Comparison of ENCODE assay signal across 28 cellular contexts in genomic region chr13:64938660-64939059, GRCh38.
"Had no signal": no experiment of that assay in that cellular context is flagged by ENCODE, and none has a peak within 500 bp of the region (broad histone marks: within the 10 kb centered on the region; RNA-seq: fewer than 3 reads in every experiment).

No MANE protein-coding gene starts in this region.

- H3K27me3 ChIP-seq: neural progenitor cell, ovary, right lobe of liver, sigmoid colon, stomach, thyroid gland, tibial nerve, upper lobe of left lung, vagina had no signal

- H3K36me3 Mint-ChIP-seq: natural killer cell; stimulated activated effector memory CD8-positive, alpha-beta T cell treated with anti-CD3 and anti-CD28 coated beads, Interleukin-12 subunit alpha, Interleukin-12 subunit beta, amount 100 ng/mL, for 72 hours; stimulated activated naive B cell treated with anti-CD40 and anti-IgM and Interleukin-4, amounts not matched to agents 10 μg/mL and 1 μg/mL and 100 μg/mL, for 72 hours had no signal

- ATAC-seq: natural killer cell; psoas muscle; right cardiac atrium; right lobe of liver; stimulated activated effector memory CD8-positive, alpha-beta T cell treated with anti-CD3 and anti-CD28 coated beads, Interleukin-12 subunit alpha, Interleukin-12 subunit beta, amount 100 ng/mL, for 72 hours; stimulated activated naive B cell treated with anti-CD40 and anti-IgM and Interleukin-4, amounts not matched to agents 10 μg/mL and 1 μg/mL and 100 μg/mL, for 72 hours had no signal

- H3K4me3 Mint-ChIP-seq: natural killer cell; nephron; neural progenitor cell; stimulated activated effector memory CD8-positive, alpha-beta T cell treated with anti-CD3 and anti-CD28 coated beads, Interleukin-12 subunit alpha, Interleukin-12 subunit beta, amount 100 ng/mL, for 72 hours; stimulated activated naive B cell treated with anti-CD40 and anti-IgM and Interleukin-4, amounts not matched to agents 10 μg/mL and 1 μg/mL and 100 μg/mL, for 72 hours; stimulated activated naive CD8-positive, alpha-beta T cell treated with anti-CD3 and anti-CD28 coated beads, Interleukin-15, Interleukin-2, amounts not matched to agents 100 ng/mL and 50 ng/mL, for 24 hours had no signal

- H3K9me3 Mint-ChIP-seq: nephron; stimulated activated naive B cell treated with anti-CD40 and anti-IgM and Interleukin-4, amounts not matched to agents 10 μg/mL and 1 μg/mL and 100 μg/mL, for 72 hours had no signal

- DNase-seq: natural killer cell; ovary; posterior cingulate gyrus; psoas muscle; right cardiac atrium; right lobe of liver; sigmoid colon; small intestine; stimulated activated CD4-positive, alpha-beta T cell treated with anti-CD3 and anti-CD28 coated beads, Interleukin-15, amount 100 ng/mL, for 24 hours; stimulated activated CD4-positive, alpha-beta T cell treated with anti-CD3 and anti-CD28 coated beads, Interleukin-2, amount 100 ng/mL, for 24 hours; stimulated activated CD4-positive, alpha-beta T cell treated with anti-CD3 and anti-CD28 coated beads, Interleukin-2, amount 100 ng/mL, for 48 hours; stimulated activated CD4-positive, alpha-beta T cell treated with anti-CD3 and anti-CD28 coated beads, Interleukin-4, amount 100 ng/mL, for 24 hours; stimulated activated naive B cell treated with anti-CD40 and anti-IgM and Interleukin-4, amounts not matched to agents 10 μg/mL and 1 μg/mL and 100 μg/mL, for 72 hours; stimulated activated naive CD4-positive, alpha-beta T cell treated with Interleukin-2 at 50 U/mL for 16 hours; stomach; thyroid gland; trophoblast cell; upper lobe of left lung had no signal

- H3K27ac Mint-ChIP-seq: natural killer cell; nephron; neural progenitor cell; progenitor cell of endocrine pancreas; stimulated activated effector memory CD8-positive, alpha-beta T cell treated with anti-CD3 and anti-CD28 coated beads, Interleukin-12 subunit alpha, Interleukin-12 subunit beta, amount 100 ng/mL, for 72 hours; stimulated activated naive B cell treated with anti-CD40 and anti-IgM and Interleukin-4, amounts not matched to agents 10 μg/mL and 1 μg/mL and 100 μg/mL, for 72 hours; stimulated activated naive CD8-positive, alpha-beta T cell treated with anti-CD3 and anti-CD28 coated beads, Interleukin-15, Interleukin-2, amounts not matched to agents 100 ng/mL and 50 ng/mL, for 24 hours had no signal

- H3K9me3 ChIP-seq: ovary, psoas muscle, right lobe of liver, sigmoid colon, thoracic aorta, thyroid gland, tibial nerve, upper lobe of left lung, vagina had no signal

- H3K9ac ChIP-seq: neural progenitor cell, parathyroid adenoma had no signal

- H3K4me1 Mint-ChIP-seq: natural killer cell; nephron; neural progenitor cell; stimulated activated effector memory CD8-positive, alpha-beta T cell treated with anti-CD3 and anti-CD28 coated beads, Interleukin-12 subunit alpha, Interleukin-12 subunit beta, amount 100 ng/mL, for 72 hours; stimulated activated naive B cell treated with anti-CD40 and anti-IgM and Interleukin-4, amounts not matched to agents 10 μg/mL and 1 μg/mL and 100 μg/mL, for 72 hours had no signal

- H3K27me3 Mint-ChIP-seq: progenitor cell of endocrine pancreas; stimulated activated naive B cell treated with anti-CD40 and anti-IgM and Interleukin-4, amounts not matched to agents 10 μg/mL and 1 μg/mL and 100 μg/mL, for 72 hours; stimulated activated naive CD8-positive, alpha-beta T cell treated with anti-CD3 and anti-CD28 coated beads, Interleukin-15, Interleukin-2, amounts not matched to agents 100 ng/mL and 50 ng/mL, for 24 hours had no signal

- H2AFZ ChIP-seq: neural progenitor cell, parathyroid adenoma had no signal

- H3K36me3 ChIP-seq: neural progenitor cell, ovary, right lobe of liver, sigmoid colon, stomach, thoracic aorta, thyroid gland, tibial nerve, upper lobe of left lung, vagina had no signal

- H3K27ac ChIP-seq: neural progenitor cell, ovary, parathyroid adenoma, psoas muscle, right lobe of liver, sigmoid colon, stomach, thoracic aorta, thyroid gland, tibial nerve, upper lobe of left lung, vagina had no signal

- H3K4me2 ChIP-seq: neural progenitor cell had no signal

- H3K4me3 ChIP-seq: neural progenitor cell, ovary, psoas muscle, right lobe of liver, sigmoid colon, stomach, thoracic aorta, thyroid gland, tibial nerve, upper lobe of left lung, vagina had no signal

- H3K4me1 ChIP-seq: neural progenitor cell, parathyroid adenoma, psoas muscle, right lobe of liver, sigmoid colon, stomach, thyroid gland, tibial nerve, upper lobe of left lung, vagina had no signal

- FAIRE-seq: small intestine, urothelium cell line had no signal

- H3K79me2 ChIP-seq: parathyroid adenoma had no signal
